1 cellular context compared by ENCODE assay signal in the genomic region with DNA sequence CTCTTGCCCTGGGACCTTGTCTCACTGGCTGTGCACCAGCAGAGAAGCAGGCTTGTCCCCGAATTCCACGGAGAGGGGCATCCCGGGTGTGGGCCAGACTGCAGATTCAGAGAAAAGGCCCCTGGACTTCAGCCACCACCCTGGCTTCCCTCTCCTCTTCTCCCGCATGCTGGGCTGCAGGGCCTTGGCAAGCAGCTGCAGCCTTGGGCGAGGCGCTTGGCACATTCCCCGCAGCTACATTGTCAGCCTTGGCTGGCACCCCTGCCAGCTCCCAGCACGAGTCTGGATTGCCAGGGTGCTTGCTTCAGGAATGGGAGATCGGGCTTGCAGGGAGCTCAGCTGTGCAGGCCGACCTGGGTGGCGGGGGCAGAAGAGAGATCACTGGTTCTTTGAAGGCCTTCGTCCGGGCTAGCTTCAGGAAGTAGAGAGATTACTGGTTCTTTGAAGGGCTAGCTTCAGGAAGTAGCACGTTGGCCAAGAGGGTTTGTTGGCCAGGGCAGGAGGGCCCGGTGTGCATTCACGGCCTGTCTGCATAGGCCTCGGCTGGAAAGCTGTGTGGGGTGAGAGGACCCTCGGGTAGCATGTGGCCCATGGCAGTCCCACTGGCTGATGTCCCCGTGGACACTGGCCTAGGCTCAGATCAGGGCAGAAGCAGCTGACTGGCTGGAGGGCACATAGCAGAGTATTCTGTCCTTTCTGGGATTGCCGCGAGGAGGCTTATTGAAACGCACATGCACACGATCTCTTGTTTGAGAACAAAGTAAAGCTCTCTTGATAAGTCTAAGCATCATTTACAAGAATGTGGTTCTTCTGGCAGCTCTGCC.
TF ChIP-seq lines count a peak whose summit lies in the region.

No MANE protein-coding gene starts in this region.

TF ChIP-seq in GM12878, 131 proteins besides CTCF, POLR2A, EP300 and RAD21:
- TF ChIP-seq, protein P1, sequence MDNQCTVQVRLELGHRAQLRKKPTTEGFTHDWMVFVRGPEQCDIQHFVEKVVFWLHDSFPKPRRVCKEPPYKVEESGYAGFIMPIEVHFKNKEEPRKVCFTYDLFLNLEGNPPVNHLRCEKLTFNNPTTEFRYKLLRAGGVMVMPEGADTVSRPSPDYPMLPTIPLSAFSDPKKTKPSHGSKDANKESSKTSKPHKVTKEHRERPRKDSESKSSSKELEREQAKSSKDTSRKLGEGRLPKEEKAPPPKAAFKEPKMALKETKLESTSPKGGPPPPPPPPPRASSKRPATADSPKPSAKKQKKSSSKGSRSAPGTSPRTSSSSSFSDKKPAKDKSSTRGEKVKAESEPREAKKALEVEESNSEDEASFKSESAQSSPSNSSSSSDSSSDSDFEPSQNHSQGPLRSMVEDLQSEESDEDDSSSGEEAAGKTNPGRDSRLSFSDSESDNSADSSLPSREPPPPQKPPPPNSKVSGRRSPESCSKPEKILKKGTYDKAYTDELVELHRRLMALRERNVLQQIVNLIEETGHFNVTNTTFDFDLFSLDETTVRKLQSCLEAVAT (IDR thresholded peaks at IDR 0.05), result peak; percentile 61
- TF ChIP-seq, protein P2, sequence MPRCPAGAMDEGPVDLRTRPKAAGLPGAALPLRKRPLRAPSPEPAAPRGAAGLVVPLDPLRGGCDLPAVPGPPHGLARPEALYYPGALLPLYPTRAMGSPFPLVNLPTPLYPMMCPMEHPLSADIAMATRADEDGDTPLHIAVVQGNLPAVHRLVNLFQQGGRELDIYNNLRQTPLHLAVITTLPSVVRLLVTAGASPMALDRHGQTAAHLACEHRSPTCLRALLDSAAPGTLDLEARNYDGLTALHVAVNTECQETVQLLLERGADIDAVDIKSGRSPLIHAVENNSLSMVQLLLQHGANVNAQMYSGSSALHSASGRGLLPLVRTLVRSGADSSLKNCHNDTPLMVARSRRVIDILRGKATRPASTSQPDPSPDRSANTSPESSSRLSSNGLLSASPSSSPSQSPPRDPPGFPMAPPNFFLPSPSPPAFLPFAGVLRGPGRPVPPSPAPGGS (IDR thresholded peaks at IDR 0.05; ENCODE audit: borderline replicate concordance, insufficient read depth, low read depth, low read length, poor library complexity, severe bottlenecking), result no peak
- TF ChIP-seq, protein P3, sequence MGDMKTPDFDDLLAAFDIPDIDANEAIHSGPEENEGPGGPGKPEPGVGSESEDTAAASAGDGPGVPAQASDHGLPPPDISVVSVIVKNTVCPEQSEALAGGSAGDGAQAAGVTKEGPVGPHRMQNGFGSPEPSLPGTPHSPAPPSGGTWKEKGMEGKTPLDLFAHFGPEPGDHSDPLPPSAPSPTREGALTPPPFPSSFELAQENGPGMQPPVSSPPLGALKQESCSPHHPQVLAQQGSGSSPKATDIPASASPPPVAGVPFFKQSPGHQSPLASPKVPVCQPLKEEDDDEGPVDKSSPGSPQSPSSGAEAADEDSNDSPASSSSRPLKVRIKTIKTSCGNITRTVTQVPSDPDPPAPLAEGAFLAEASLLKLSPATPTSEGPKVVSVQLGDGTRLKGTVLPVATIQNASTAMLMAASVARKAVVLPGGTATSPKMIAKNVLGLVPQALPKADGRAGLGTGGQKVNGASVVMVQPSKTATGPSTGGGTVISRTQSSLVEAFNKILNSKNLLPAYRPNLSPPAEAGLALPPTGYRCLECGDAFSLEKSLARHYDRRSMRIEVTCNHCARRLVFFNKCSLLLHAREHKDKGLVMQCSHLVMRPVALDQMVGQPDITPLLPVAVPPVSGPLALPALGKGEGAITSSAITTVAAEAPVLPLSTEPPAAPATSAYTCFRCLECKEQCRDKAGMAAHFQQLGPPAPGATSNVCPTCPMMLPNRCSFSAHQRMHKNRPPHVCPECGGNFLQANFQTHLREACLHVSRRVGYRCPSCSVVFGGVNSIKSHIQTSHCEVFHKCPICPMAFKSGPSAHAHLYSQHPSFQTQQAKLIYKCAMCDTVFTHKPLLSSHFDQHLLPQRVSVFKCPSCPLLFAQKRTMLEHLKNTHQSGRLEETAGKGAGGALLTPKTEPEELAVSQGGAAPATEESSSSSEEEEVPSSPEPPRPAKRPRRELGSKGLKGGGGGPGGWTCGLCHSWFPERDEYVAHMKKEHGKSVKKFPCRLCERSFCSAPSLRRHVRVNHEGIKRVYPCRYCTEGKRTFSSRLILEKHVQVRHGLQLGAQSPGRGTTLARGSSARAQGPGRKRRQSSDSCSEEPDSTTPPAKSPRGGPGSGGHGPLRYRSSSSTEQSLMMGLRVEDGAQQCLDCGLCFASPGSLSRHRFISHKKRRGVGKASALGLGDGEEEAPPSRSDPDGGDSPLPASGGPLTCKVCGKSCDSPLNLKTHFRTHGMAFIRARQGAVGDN (IDR thresholded peaks at IDR 0.05), result peak; percentile 12; the same call in 1 of the 2 replicates
- no peak for TF ChIP-seq MXI1 (IDR thresholded peaks at IDR 0.05; ENCODE audit: low read depth, low read length)
